Comparison of ENCODE assay signal across 8 cellular contexts in genomic region chr11:66126808-66127555, GRCh38. TPM values are rescaled to one million over a fixed set of nuclear protein-coding genes. Genes with fewer than 3 reads are reported as not detected.
DNase-seq lines count a peak whose midpoint lies in the region; ATAC-seq and TF ChIP-seq lines count a peak whose summit lies in the region.

No MANE protein-coding gene starts in this region.

- intact Hi-C loops in Right ventricle myocardium superior (cut with DNase I) = loop anchor here (5.0 kb wide), 1 partner anchor 55 kb away; the partner anchor contains the start of gene PACS1
- intact Hi-C loops in psoas muscle (cut with DNase I) = no loop called here
- intact Hi-C loops in vagina (cut with DNase I) = no loop called here

- DNase-seq in BJ (ENCODE audit: low read depth) (peak; percentile 20), Peyer's patch (peak in 2 of 3 donors; percentile 77 to 82), Right ventricle myocardium superior (peak; percentile 74), psoas muscle (peak; percentile 36 to 60), vagina (ENCODE audit: extremely low spot score in 2 of 2) (no peak)
- DNase-seq in activated naive CD4-positive, alpha-beta T cell treated with Interleukin-2 at 50 U/mL for 16 hours = peak; percentile 64

- no peaks in the 10 kb centered on the region for H3K27me3 ChIP-seq in BJ (ENCODE audit: control insufficient read depth, insufficient read depth, low read length)
- no peaks in the 10 kb centered on the region for H3K27me3 ChIP-seq in Peyer's patch
- H3K27me3 ChIP-seq in psoas muscle (ENCODE audit: insufficient read depth in 3 of 3, low read length in 2 of 3) = no peaks in the 10 kb centered on the region
- no peaks in the 10 kb centered on the region for H3K27me3 ChIP-seq in vagina

- 43 to 45% (median 44%) methylated on average over 14 of the region's 14 CpGs for WGBS in psoas muscle, 3 donors

- H3K4me1 ChIP-seq in Peyer's patch (peaks cover 0 to 17% (median 6%) of the 10 kb centered on the region in 4 donors), psoas muscle (peaks cover 21% of the 10 kb centered on the region), vagina (peaks cover 38% of the 10 kb centered on the region)

- TF ChIP-seq CTCF in BJ (IDR thresholded peaks at IDR 0.05; ENCODE audit: insufficient read depth, low read depth, low read length) = peak; percentile 26; the same call in 1 of the 2 replicates
- no peak for TF ChIP-seq CTCF in Peyer's patch (IDR thresholded peaks at IDR 0.05)
- no peak for TF ChIP-seq CTCF in psoas muscle (IDR thresholded peaks at IDR 0.05)
- no peak for TF ChIP-seq CTCF in vagina (IDR thresholded peaks at IDR 0.05)

- CTCF ChIA-PET in BJ (lab: Yijun Ruan, JAX) = interaction anchor here (1.0 to 1.3 kb wide), 3 partner anchors 8 to 95 kb away, joined by 3 read pairs; no protein-coding TSS in a partner anchor

- TF ChIP-seq POLR2A in Peyer's patch (IDR thresholded peaks at IDR 0.05) (no peak), vagina (IDR thresholded peaks at IDR 0.05) (no peak)

- H3K27ac ChIP-seq in Peyer's patch = peak overlapping the region; percentile 23 to 78 (median 52)
- peak overlapping the region; percentile 41 for H3K27ac ChIP-seq in psoas muscle
- H3K27ac ChIP-seq in vagina = peak overlapping the region; percentile 77

- POLR2A ChIA-PET in BJ (lab: Charles Lee) = interaction anchor here (0.5 to 0.7 kb wide), 5 partner anchors 9 to 705 kb away, joined by 3 to 26 read pairs (median 8); partner anchors contain the start of genes FIBP, FOSL1 and NEAT1

- H3K9me3 ChIP-seq in Peyer's patch (no peaks in the 10 kb centered on the region), psoas muscle (no peaks in the 10 kb centered on the region), vagina (no peaks in the 10 kb centered on the region)

- no peaks in the 10 kb centered on the region for H3K36me3 ChIP-seq in BJ (ENCODE audit: control insufficient read depth, insufficient read depth, low read length)
- no peaks in the 10 kb centered on the region for H3K36me3 ChIP-seq in Peyer's patch
- no peaks in the 10 kb centered on the region for H3K36me3 ChIP-seq in psoas muscle (ENCODE audit: insufficient read depth in 1 of 2, low read depth in 1 of 2)
- no peaks in the 10 kb centered on the region for H3K36me3 ChIP-seq in vagina

- peak; percentile 50 for ATAC-seq in GM21723 (IDR thresholded peaks at IDR 0.05; ENCODE audit: unreplicated experiment)
- peak; percentile 94 for ATAC-seq in Right ventricle myocardium superior (ENCODE audit: poor library complexity)
- peak; percentile 52 to 81 (median 65) for ATAC-seq in psoas muscle
- no peak for ATAC-seq in HG02981 (IDR thresholded peaks at IDR 0.05; ENCODE audit: unreplicated experiment)

- H3K4me3 ChIP-seq in BJ (ENCODE audit: low read depth, low read length) = no peak overlapping the region
- no peak overlapping the region for H3K4me3 ChIP-seq in Peyer's patch
- peak overlapping the region; percentile 16 for H3K4me3 ChIP-seq in psoas muscle
- H3K4me3 ChIP-seq in vagina = peak overlapping the region in 1 of 2 donors; percentile 0

RNA-seq across cellular contexts. Expression of gene PACS1, which starts 56.9 kb away (rescaled TPM):
- polyA plus RNA-seq in BJ (2011; rRNA removed) = 34.3 and 35.8 TPM in 2 replicates
- polyA minus RNA-seq in BJ (2011; rRNA and poly(A)+ RNA removed) = 103 TPM in 2 replicates
- total RNA-seq in Peyer's patch = 10 to 100 TPM; 10.3 to 52.0 (median 22.3) TPM
- total RNA-seq in Right ventricle myocardium superior = 46.5 TPM
- total RNA-seq in psoas muscle = 10 to 100 TPM; 16.3 to 27.8 (median 24.9) TPM
- 10 to 100 TPM in 1 of 3 donors, 1 to 10 TPM in 2; 7.4 to 16.0 (median 9.0) TPM for polyA plus RNA-seq in psoas muscle
- total RNA-seq in vagina = 66.0 TPM

Comparison
In these comparisons a context has a peak if more than half of its experiments do, and no peak if none do; other contexts are left out.
1. DNase-seq: peak in BJ (single experiment), Peyer's patch (2 of 3), activated naive CD4-positive, alpha-beta T cell treated with Interleukin-2 at 50 U/mL for 16 hours (single experiment), Right ventricle myocardium superior (single experiment) and psoas muscle (2 of 2); none in vagina (0 of 2).
2. Peak in every context shown above with its lines, with median percentiles within 50 percentile points of each other: H3K27ac ChIP-seq.